ENCODE assay signal across 18 cellular contexts in genomic region chr13:97913206-97913605, GRCh38. TPM values are rescaled to one million over a fixed set of nuclear protein-coding genes. Genes with fewer than 3 reads are reported as not detected.
A peak's percentile ranks its signal among the peaks of the same experiment; 100 is the strongest.
DNase-seq lines count a peak whose midpoint lies in the region; ATAC-seq, FAIRE-seq and TF ChIP-seq lines count a peak whose summit lies in the region.
"Had no signal": no experiment of that assay in that cellular context is flagged by ENCODE, and none has a peak within 500 bp of the region (broad histone marks: within the 10 kb centered on the region; RNA-seq: fewer than 3 reads in every experiment).

No MANE protein-coding gene starts in this region.

- peaks cover 17% of the 10 kb centered on the region for H3K4me1 ChIP-seq in osteoblast (ENCODE audit: insufficient read depth, low read length)
- H3K4me1 ChIP-seq: BLaER1 had no signal

- H3K79me2 ChIP-seq in osteoblast (ENCODE audit: insufficient read depth, low read length), result no peaks in the 10 kb centered on the region

- no peak overlapping the region for H3K27ac ChIP-seq in osteoblast (ENCODE audit: low read depth, low read length)
- H3K27ac ChIP-seq: BLaER1 had no signal

- peaks cover 15% of the 10 kb centered on the region for H3K9me3 Mint-ChIP-seq in activated naive CD8-positive, alpha-beta T cell treated with anti-CD3 and anti-CD28 coated beads for 36 hours
- H3K9me3 Mint-ChIP-seq in endothelial cell (ENCODE audit: unreplicated experiment), result no peaks in the 10 kb centered on the region

- TF ChIP-seq CTCF in bronchial epithelial cell (IDR thresholded peaks at IDR 0.05; ENCODE audit: insufficient read depth, low read length, severe bottlenecking), result no peak
- no peak for TF ChIP-seq CTCF in osteoblast (IDR thresholded peaks at IDR 0.05; ENCODE audit: extremely low read depth, low read depth, low read length)
- no peak for TF ChIP-seq CTCF in endothelial cell (IDR thresholded peaks at IDR 0.05; ENCODE audit: unreplicated experiment)

- H3K9me3 ChIP-seq in osteoblast (ENCODE audit: low read depth, low read length), result no peaks in the 10 kb centered on the region
- H3K9me3 ChIP-seq in T-helper 17 cell (ENCODE audit: control insufficient read depth, low read length, poor library complexity, severe bottlenecking), result no peaks in the 10 kb centered on the region

- DNase-seq in bronchial epithelial cell (ENCODE audit: low read depth) (peak; percentile 23), fibroblast of gingiva (ENCODE audit: low read depth) (peak; percentile 60), osteoblast (ENCODE audit: insufficient read length, low spot score, missing footprints) (no peak), T-helper 17 cell (no peak), endothelial cell (ENCODE audit: low spot score) (no peak)
- no peak for DNase-seq in activated naive CD8-positive, alpha-beta T cell treated with anti-CD3 and anti-CD28 coated beads for 36 hours
- DNase-seq: CD4-positive, alpha-beta memory T cell; DMS153; DMS79; GDM1; GOT3; H9 had no signal

- peak overlapping the region; percentile 26 for H2AFZ ChIP-seq in osteoblast (ENCODE audit: low read length)

- H3K4me3 Mint-ChIP-seq in T-helper 17 cell (no peak overlapping the region), endothelial cell (ENCODE audit: unreplicated experiment) (no peak overlapping the region)
- H3K4me3 Mint-ChIP-seq in activated naive CD8-positive, alpha-beta T cell treated with anti-CD3 and anti-CD28 coated beads for 36 hours, result no peak overlapping the region
- H3K4me3 Mint-ChIP-seq: CD14-positive monocyte; CD4-positive, alpha-beta memory T cell; H9 had no signal

- no peak overlapping the region for H3K4me3 ChIP-seq in bronchial epithelial cell (ENCODE audit: low read depth, low read length)
- H3K4me3 ChIP-seq in osteoblast (ENCODE audit: insufficient read depth, low read length), result no peak overlapping the region
- H3K4me3 ChIP-seq: BLaER1 had no signal

- no peaks in the 10 kb centered on the region for H4K20me1 ChIP-seq in osteoblast (ENCODE audit: insufficient read depth, low read length)
- H4K20me1 ChIP-seq: BLaER1 had no signal

- H3K27me3 Mint-ChIP-seq in T-helper 17 cell (peaks cover 11% of the 10 kb centered on the region), endothelial cell (ENCODE audit: unreplicated experiment) (peaks cover 3% of the 10 kb centered on the region)
- H3K27me3 Mint-ChIP-seq in activated naive CD8-positive, alpha-beta T cell treated with anti-CD3 and anti-CD28 coated beads for 36 hours, result peaks cover 39% of the 10 kb centered on the region

- H3K27me3 ChIP-seq in bronchial epithelial cell (ENCODE audit: control insufficient read depth, insufficient read depth, low read length), result no peaks in the 10 kb centered on the region
- H3K27me3 ChIP-seq in osteoblast (ENCODE audit: insufficient read depth, low read length), result no peaks in the 10 kb centered on the region
- H3K27me3 ChIP-seq: BLaER1 had no signal

- H3K27ac Mint-ChIP-seq in T-helper 17 cell, result no peak overlapping the region
- H3K27ac Mint-ChIP-seq in activated naive CD8-positive, alpha-beta T cell treated with anti-CD3 and anti-CD28 coated beads for 36 hours, result no peak overlapping the region
- H3K27ac Mint-ChIP-seq in endothelial cell (ENCODE audit: unreplicated experiment), result no peak overlapping the region
- H3K27ac Mint-ChIP-seq: CD14-positive monocyte; CD4-positive, alpha-beta memory T cell; H9 had no signal

- H3K36me3 ChIP-seq in bronchial epithelial cell (ENCODE audit: control insufficient read depth, insufficient read depth, low read length), result no peaks in the 10 kb centered on the region
- H3K36me3 ChIP-seq in osteoblast (ENCODE audit: insufficient read depth, low read length), result no peaks in the 10 kb centered on the region
- H3K36me3 ChIP-seq: BLaER1 had no signal

- H3K4me2 ChIP-seq in osteoblast (ENCODE audit: insufficient read depth, low read length), result no peak overlapping the region
- H3K4me2 ChIP-seq: BLaER1 had no signal

- FAIRE-seq in bronchial epithelial cell (lab: Jason Lieb, UNC), result no peak
- FAIRE-seq: A204.1, GM12892, GM18507 had no signal

- no peak for ATAC-seq in T-helper 17 cell
- ATAC-seq in HG03139 (IDR thresholded peaks at IDR 0.05; ENCODE audit: unreplicated experiment), result no peak

- H3K4me1 Mint-ChIP-seq in T-helper 17 cell (peaks cover 2% of the 10 kb centered on the region), endothelial cell (ENCODE audit: unreplicated experiment) (peaks cover 3% of the 10 kb centered on the region)
- no peaks in the 10 kb centered on the region for H3K4me1 Mint-ChIP-seq in activated naive CD8-positive, alpha-beta T cell treated with anti-CD3 and anti-CD28 coated beads for 36 hours
- H3K4me1 Mint-ChIP-seq: CD14-positive monocyte; CD4-positive, alpha-beta memory T cell; H9 had no signal

- no peaks in the 10 kb centered on the region for H3K36me3 Mint-ChIP-seq in T-helper 17 cell (ENCODE audit: low read depth)
- H3K36me3 Mint-ChIP-seq in activated naive CD8-positive, alpha-beta T cell treated with anti-CD3 and anti-CD28 coated beads for 36 hours, result no peaks in the 10 kb centered on the region
- peaks cover 11% of the 10 kb centered on the region for H3K36me3 Mint-ChIP-seq in endothelial cell (ENCODE audit: low read depth, unreplicated experiment)
- H3K36me3 Mint-ChIP-seq: CD14-positive monocyte; CD4-positive, alpha-beta memory T cell had no signal

RNA-seq across cellular contexts. Expression of gene IPO5, which starts 40.3 kb away (rescaled TPM):
- 96.3 and 112 TPM in 2 replicates for total RNA-seq in bronchial epithelial cell
- total RNA-seq in osteoblast, result 316 and 317 TPM in 2 replicates
- total RNA-seq in T-helper 17 cell, result 10 to 100 TPM; 68.5 to 90.2 TPM
- 100 to 1,000 TPM; 270 to 277 TPM for total RNA-seq in activated naive CD8-positive, alpha-beta T cell treated with anti-CD3 and anti-CD28 coated beads for 36 hours
- total RNA-seq in endothelial cell (ENCODE audit: unreplicated experiment), result 154 TPM

Comparison
In these comparisons a context has a peak if more than half of its experiments do, and no peak if none do; other contexts are left out.
1. DNase-seq: peak in bronchial epithelial cell (single experiment) and fibroblast of gingiva (single experiment); none in osteoblast (single experiment), T-helper 17 cell (0 of 3), activated naive CD8-positive, alpha-beta T cell treated with anti-CD3 and anti-CD28 coated beads for 36 hours (single experiment) and endothelial cell (single experiment).